25 cellular contexts compared by ENCODE assay signal in genomic region chr2:63902149-63902548, GRCh38.
A peak's percentile ranks its signal among the peaks of the same experiment; 100 is the strongest.
DNase-seq lines count a peak whose midpoint lies in the region; ATAC-seq, FAIRE-seq and TF ChIP-seq lines count a peak whose summit lies in the region.
"Had no signal": no experiment of that assay in that cellular context is flagged by ENCODE, and none has a peak within 500 bp of the region (broad histone marks: within the 10 kb centered on the region; RNA-seq: fewer than 3 reads in every experiment).

No MANE protein-coding gene starts in this region.

- CTCF ChIA-PET in activated naive CD4-positive, alpha-beta T cell treated with anti-CD3 and anti-CD28 coated beads, Interleukin-2, amount 10 ng/mL, durations not matched to agents 7 days and 5 days (lab: Charles Lee) = no interaction called here

- peak overlapping the region; percentile 2 for H3K27ac Mint-ChIP-seq in activated naive CD4-positive, alpha-beta T cell treated with anti-CD3 and anti-CD28 coated beads, Interleukin-2, amount 10 ng/mL, durations not matched to agents 7 days and 5 days
- H3K27ac Mint-ChIP-seq in astrocyte (ENCODE audit: unreplicated experiment) = peak overlapping the region; percentile 41
- no peak overlapping the region for H3K27ac Mint-ChIP-seq in stimulated activated effector memory CD8-positive, alpha-beta T cell treated with anti-CD3 and anti-CD28 coated beads, Interleukin-12 subunit alpha, Interleukin-12 subunit beta, amount 100 ng/mL, for 72 hours
- H3K27ac Mint-ChIP-seq: B cell; CD8-positive, alpha-beta T cell had no signal

- H2AFZ ChIP-seq in MM.1S (ENCODE audit: low read length) = no peak overlapping the region
- no peak overlapping the region for H2AFZ ChIP-seq in astrocyte (ENCODE audit: low read depth, low read length)

- H3K4me3 ChIP-seq in MM.1S (ENCODE audit: low read length) (no peak overlapping the region), astrocyte (ENCODE audit: insufficient read depth, low read depth, low read length) (no peak overlapping the region)
- H3K4me3 ChIP-seq: GM12878, SJSA1 had no signal

- peaks cover 27% of the 10 kb centered on the region for H3K9me3 Mint-ChIP-seq in activated naive CD4-positive, alpha-beta T cell treated with anti-CD3 and anti-CD28 coated beads, Interleukin-2, amount 10 ng/mL, durations not matched to agents 7 days and 5 days
- peaks cover 11% of the 10 kb centered on the region for H3K9me3 Mint-ChIP-seq in astrocyte (ENCODE audit: unreplicated experiment)
- peaks cover 3% of the 10 kb centered on the region for H3K9me3 Mint-ChIP-seq in stimulated activated effector memory CD8-positive, alpha-beta T cell treated with anti-CD3 and anti-CD28 coated beads, Interleukin-12 subunit alpha, Interleukin-12 subunit beta, amount 100 ng/mL, for 72 hours

- peaks cover 14% of the 10 kb centered on the region for H3F3A ChIP-seq in MM.1S (ENCODE audit: insufficient read depth, low read length)

- no peaks in the 10 kb centered on the region for H3K27me3 ChIP-seq in MM.1S (replicated peaks; ENCODE audit: insufficient read depth, low read length)
- H3K27me3 ChIP-seq in astrocyte (ENCODE audit: insufficient read depth, low read length) = no peaks in the 10 kb centered on the region
- H3K27me3 ChIP-seq: SJSA1 had no signal

- no peak overlapping the region for H3K4me3 Mint-ChIP-seq in activated naive CD4-positive, alpha-beta T cell treated with anti-CD3 and anti-CD28 coated beads, Interleukin-2, amount 10 ng/mL, durations not matched to agents 7 days and 5 days
- H3K4me3 Mint-ChIP-seq in astrocyte (ENCODE audit: unreplicated experiment) = no peak overlapping the region
- H3K4me3 Mint-ChIP-seq in stimulated activated effector memory CD8-positive, alpha-beta T cell treated with anti-CD3 and anti-CD28 coated beads, Interleukin-12 subunit alpha, Interleukin-12 subunit beta, amount 100 ng/mL, for 72 hours = no peak overlapping the region
- H3K4me3 Mint-ChIP-seq: B cell; CD8-positive, alpha-beta T cell had no signal

- FAIRE-seq in astrocyte (lab: Jason Lieb, UNC) = peak; percentile 50
- FAIRE-seq: G401.6, GM12878, H1 had no signal

- peaks cover 5% of the 10 kb centered on the region; the same call in 1 of the 2 replicates for H3K36me3 ChIP-seq in MM.1S (replicated peaks; ENCODE audit: insufficient read depth, low read length)
- H3K36me3 ChIP-seq in astrocyte (ENCODE audit: insufficient read depth, low read length) = peaks cover 15% of the 10 kb centered on the region

- TF ChIP-seq CTCF in MM.1S (IDR thresholded peaks at IDR 0.05; ENCODE audit: low read length) = no peak
- no peak for TF ChIP-seq CTCF in astrocyte (IDR thresholded peaks at IDR 0.05; ENCODE audit: insufficient read depth, low read depth, low read length)
- TF ChIP-seq CTCF in GM20000 (IDR thresholded peaks at IDR 0.05; ENCODE audit: extremely low read depth, missing control alignments) = no peak

- H3K4me2 ChIP-seq in MM.1S (ENCODE audit: low read depth, low read length) (no peak overlapping the region), astrocyte (ENCODE audit: low read length) (no peak overlapping the region)

- H3K27ac ChIP-seq in MM.1S (ENCODE audit: low read length) = peak overlapping the region; percentile 34; the same call in 1 of the 2 replicates
- H3K27ac ChIP-seq in astrocyte (ENCODE audit: low read depth, low read length) = no peak overlapping the region
- H3K27ac ChIP-seq: C4-2B, SJSA1 had no signal

- ATAC-seq in stimulated activated effector memory CD8-positive, alpha-beta T cell treated with anti-CD3 and anti-CD28 coated beads, Interleukin-12 subunit alpha, Interleukin-12 subunit beta, amount 100 ng/mL, for 72 hours = peak; percentile 56
- ATAC-seq in HG02885 (IDR thresholded peaks at IDR 0.05; ENCODE audit: poor library complexity, unreplicated experiment) = no peak
- ATAC-seq: CD8-positive, alpha-beta T cell had no signal

- H3K4me1 Mint-ChIP-seq in activated naive CD4-positive, alpha-beta T cell treated with anti-CD3 and anti-CD28 coated beads, Interleukin-2, amount 10 ng/mL, durations not matched to agents 7 days and 5 days = peaks cover 6% of the 10 kb centered on the region
- peaks cover 4% of the 10 kb centered on the region for H3K4me1 Mint-ChIP-seq in astrocyte (ENCODE audit: low read depth, unreplicated experiment)
- H3K4me1 Mint-ChIP-seq in stimulated activated effector memory CD8-positive, alpha-beta T cell treated with anti-CD3 and anti-CD28 coated beads, Interleukin-12 subunit alpha, Interleukin-12 subunit beta, amount 100 ng/mL, for 72 hours = peaks cover 6% of the 10 kb centered on the region

- H3K9ac ChIP-seq in MM.1S (ENCODE audit: low read length) = no peak overlapping the region
- no peak overlapping the region for H3K9ac ChIP-seq in astrocyte (ENCODE audit: low read length)

- H3K79me2 ChIP-seq in MM.1S (ENCODE audit: low read length) = no peaks in the 10 kb centered on the region
- H3K79me2 ChIP-seq in astrocyte (ENCODE audit: insufficient read depth, low read length) = peaks cover 3% of the 10 kb centered on the region

- H3K27me3 Mint-ChIP-seq in activated naive CD4-positive, alpha-beta T cell treated with anti-CD3 and anti-CD28 coated beads, Interleukin-2, amount 10 ng/mL, durations not matched to agents 7 days and 5 days = no peaks in the 10 kb centered on the region
- no peaks in the 10 kb centered on the region for H3K27me3 Mint-ChIP-seq in astrocyte (ENCODE audit: low read depth, unreplicated experiment)
- H3K27me3 Mint-ChIP-seq: B cell, IgD-negative memory B cell had no signal

- H3K9me3 ChIP-seq in MM.1S (replicated peaks; ENCODE audit: insufficient read depth, low read length) (no peaks in the 10 kb centered on the region), astrocyte (ENCODE audit: insufficient read depth, low read depth, low read length) (peaks cover 8% of the 10 kb centered on the region)

- H3K4me1 ChIP-seq in MM.1S (ENCODE audit: low read length) = peaks cover 13% of the 10 kb centered on the region; the same call in 1 of the 2 replicates
- H3K4me1 ChIP-seq in astrocyte (ENCODE audit: insufficient read depth, low read length) = no peaks in the 10 kb centered on the region
- H3K4me1 ChIP-seq: Caco-2, SJSA1 had no signal

- H3K9me2 ChIP-seq in MM.1S (replicated peaks; ENCODE audit: insufficient read depth, low read length) = no peaks in the 10 kb centered on the region

- no peak for DNase-seq in activated naive CD4-positive, alpha-beta T cell treated with anti-CD3 and anti-CD28 coated beads, Interleukin-2, amount 10 ng/mL, durations not matched to agents 7 days and 5 days
- no peak for DNase-seq in activated naive CD4-positive, alpha-beta T cell (lab: John Stamatoyannopoulos, UW)
- DNase-seq in MM.1S = no peak
- DNase-seq in astrocyte (ENCODE audit: low read depth) = no peak
- no peak for DNase-seq in stimulated activated effector memory CD8-positive, alpha-beta T cell treated with anti-CD3 and anti-CD28 coated beads, Interleukin-12 subunit alpha, Interleukin-12 subunit beta, amount 100 ng/mL, for 72 hours (ENCODE audit: low spot score in 2 of 2)
- no peak for DNase-seq in GM20000 (ENCODE audit: low spot score)
- DNase-seq: Caco-2; CD8-positive, alpha-beta T cell; HCEC 1CT; NCI-H1092; NCI-H1417 treated with DMSO at 0.1 percent for 48 hours; NCI-H1694 treated with DMSO at 0.1 percent for 48 hours; NCI-H2081; NCI-H2227 treated with DMSO at 0.1 percent for 48 hours; NCI-H69; Right ventricle myocardium superior; RPMI8226 had no signal

- H4K20me1 ChIP-seq in MM.1S (ENCODE audit: insufficient read depth, low read length) = no peaks in the 10 kb centered on the region
- H4K20me1 ChIP-seq in astrocyte (ENCODE audit: insufficient read depth, low read length) = no peaks in the 10 kb centered on the region

- peaks cover 81% of the 10 kb centered on the region for H3K36me3 Mint-ChIP-seq in activated naive CD4-positive, alpha-beta T cell treated with anti-CD3 and anti-CD28 coated beads, Interleukin-2, amount 10 ng/mL, durations not matched to agents 7 days and 5 days
- H3K36me3 Mint-ChIP-seq in astrocyte (ENCODE audit: low read depth, unreplicated experiment) = peaks cover 35% of the 10 kb centered on the region
- peaks cover 64% of the 10 kb centered on the region for H3K36me3 Mint-ChIP-seq in stimulated activated effector memory CD8-positive, alpha-beta T cell treated with anti-CD3 and anti-CD28 coated beads, Interleukin-12 subunit alpha, Interleukin-12 subunit beta, amount 100 ng/mL, for 72 hours
